15 cellular contexts compared by ENCODE assay signal in genomic region chr16:84633622-84634021, GRCh38. TPM values are rescaled to one million over a fixed set of nuclear protein-coding genes. Genes with fewer than 3 reads are reported as not detected.
A peak's percentile ranks its signal among the peaks of the same experiment; 100 is the strongest.
DNase-seq lines count a peak whose midpoint lies in the region; ATAC-seq and TF ChIP-seq lines count a peak whose summit lies in the region.
"Had no signal": no experiment of that assay in that cellular context is flagged by ENCODE, and none has a peak within 500 bp of the region (broad histone marks: within the 10 kb centered on the region; RNA-seq: fewer than 3 reads in every experiment).

No MANE protein-coding gene starts in this region.

- TF ChIP-seq CTCF in fibroblast of the aortic adventitia (IDR thresholded peaks at IDR 0.05; ENCODE audit: insufficient read depth, low read length) (no peak), nephron (IDR thresholded peaks at IDR 0.05; ENCODE audit: unreplicated experiment in 3 of 3) (no peak), uterus (IDR thresholded peaks at IDR 0.05) (no peak)

- DNase-seq in NCI-H510A treated with DMSO at 0.1 percent for 48 hours (lab: John Stamatoyannopoulos, UW) (peak; percentile 47), NCI-H510A (lab: John Stamatoyannopoulos, UW) (no peak), fibroblast of the aortic adventitia (ENCODE audit: low read depth) (peak; percentile 40), uterus (peak; percentile 75 to 77), T-helper 2 cell (no peak)
- no peak for DNase-seq in stimulated activated CD4-positive, alpha-beta T cell treated with anti-CD3 and anti-CD28 coated beads, Interleukin-15, amount 100 ng/mL, for 24 hours
- DNase-seq: activated naive CD4-positive, alpha-beta T cell treated with anti-CD3 and anti-CD28 coated beads, Interleukin-2, amount 10 ng/mL, durations not matched to agents 7 days and 5 days; dermis blood vessel endothelial cell; mammary epithelial cell; NCI-H187 treated with DMSO at 0.1 percent for 48 hours; T-helper 9 cell had no signal

- H3K27me3 Mint-ChIP-seq in nephron (ENCODE audit: low read depth): peaks cover 10% of the 10 kb centered on the region

- H3K4me3 ChIP-seq in fibroblast of the aortic adventitia (ENCODE audit: low read depth, low read length) (no peak overlapping the region), uterus (no peak overlapping the region)
- H3K4me3 ChIP-seq: suprapubic skin had no signal

- no peaks in the 10 kb centered on the region for H3K36me3 Mint-ChIP-seq in nephron (ENCODE audit: low read depth)
- H3K36me3 Mint-ChIP-seq: activated naive CD4-positive, alpha-beta T cell treated with anti-CD3 and anti-CD28 coated beads, Interleukin-2, amount 10 ng/mL, durations not matched to agents 7 days and 5 days had no signal

- peaks cover 16% of the 10 kb centered on the region for H3K4me1 Mint-ChIP-seq in nephron

- no peaks in the 10 kb centered on the region for H3K9me3 ChIP-seq in uterus
- H3K9me3 ChIP-seq: suprapubic skin had no signal

- peaks cover 6% of the 10 kb centered on the region for H3K9me3 Mint-ChIP-seq in nephron
- H3K9me3 Mint-ChIP-seq: activated naive CD4-positive, alpha-beta T cell treated with anti-CD3 and anti-CD28 coated beads, Interleukin-2, amount 10 ng/mL, durations not matched to agents 7 days and 5 days had no signal

- ATAC-seq in GM21367 (IDR thresholded peaks at IDR 0.05; ENCODE audit: unreplicated experiment): no peak

- H3K27ac ChIP-seq in uterus: peak overlapping the region; percentile 6 to 30
- H3K27ac ChIP-seq: parathyroid adenoma, suprapubic skin had no signal

- H3K27me3 ChIP-seq in uterus: no peaks in the 10 kb centered on the region
- H3K27me3 ChIP-seq: suprapubic skin had no signal

- intact Hi-C loops in uterus (cut with DNase I; ENCODE audit: low total_unique reads): no loop called here

- TF ChIP-seq POLR2A in uterus (IDR thresholded peaks at IDR 0.05): no peak

- no peaks in the 10 kb centered on the region for H3K4me1 ChIP-seq in uterus

- H3K36me3 ChIP-seq in uterus: no peaks in the 10 kb centered on the region
- H3K36me3 ChIP-seq: suprapubic skin had no signal

- H3K27ac Mint-ChIP-seq in nephron: peak overlapping the region; percentile 26 to 42 (median 36)
- H3K27ac Mint-ChIP-seq: activated naive CD4-positive, alpha-beta T cell treated with anti-CD3 and anti-CD28 coated beads, Interleukin-2, amount 10 ng/mL, durations not matched to agents 7 days and 5 days had no signal

- H3K4me3 Mint-ChIP-seq in nephron: no peak overlapping the region
- H3K4me3 Mint-ChIP-seq: activated naive CD4-positive, alpha-beta T cell treated with anti-CD3 and anti-CD28 coated beads, Interleukin-2, amount 10 ng/mL, durations not matched to agents 7 days and 5 days had no signal

RNA-seq across cellular contexts. Expression of gene KLHL36, which starts 14.7 kb away (rescaled TPM):
- total RNA-seq in fibroblast of the aortic adventitia (ENCODE audit: low replicate concordance) (33.8 and 50.5 TPM in 2 replicates), uterus (10 to 100 TPM; 38.2 to 70.7 (median 52.5) TPM)

RNA-seq across cellular contexts. Expression of gene COTL1, which starts 15.7 kb away (rescaled TPM):
- total RNA-seq in fibroblast of the aortic adventitia (ENCODE audit: low replicate concordance) (63.0 and 134 TPM in 2 replicates), uterus (10 to 100 TPM; 19.1 to 66.9 (median 29.4) TPM)

Comparison
In these comparisons a context has a peak if more than half of its experiments do, and no peak if none do; other contexts are left out.
1. DNase-seq: peak in NCI-H510A treated with DMSO at 0.1 percent for 48 hours (single experiment), fibroblast of the aortic adventitia (single experiment) and uterus (2 of 2); none in NCI-H510A (single experiment), T-helper 2 cell (0 of 5) and stimulated activated CD4-positive, alpha-beta T cell treated with anti-CD3 and anti-CD28 coated beads, Interleukin-15, amount 100 ng/mL, for 24 hours (single experiment).